ENCODE assay signal across 8 cellular contexts in genomic region chrX:48697182-48697727, GRCh38. TPM values are rescaled to one million over a fixed set of nuclear protein-coding genes. Genes with fewer than 3 reads are reported as not detected.
A peak's percentile ranks its signal among the peaks of the same experiment; 100 is the strongest.
DNase-seq lines count a peak whose midpoint lies in the region; ATAC-seq lines count a peak whose summit lies in the region.

No MANE protein-coding gene starts in this region.

- peaks cover 4% of the 10 kb centered on the region for H3K36me3 ChIP-seq in effector memory CD4-positive, alpha-beta T cell (ENCODE audit: control insufficient read depth, insufficient read depth, low read length)
- peaks cover 17 to 36% of the 10 kb centered on the region in 2 donors for H3K36me3 ChIP-seq in neuronal stem cell (replicated peaks in 1 of 2; ENCODE audit: control insufficient read depth in 2 of 2, insufficient read depth in 2 of 2, low read length in 2 of 2)

- no peak overlapping the region for H2BK5ac ChIP-seq in neuronal stem cell (ENCODE audit: low read length)

- H3K9ac ChIP-seq in neuronal stem cell (ENCODE audit: low read depth, low read length, poor library complexity) = no peak overlapping the region

- no peak overlapping the region for H2BK120ac ChIP-seq in neuronal stem cell (ENCODE audit: low read depth, low read length)

- H4K91ac ChIP-seq in neuronal stem cell (ENCODE audit: low read depth, low read length, poor library complexity) = no peak overlapping the region

- ATAC-seq in GM21381 (IDR thresholded peaks at IDR 0.05; ENCODE audit: unreplicated experiment) (no peak), GM18858 (IDR thresholded peaks at IDR 0.05; ENCODE audit: unreplicated experiment) (no peak)

- peak overlapping the region; percentile 84 for H3K27ac ChIP-seq in effector memory CD4-positive, alpha-beta T cell (ENCODE audit: insufficient read depth, low read length, poor library complexity, severe bottlenecking)
- peak overlapping the region; percentile 59 for H3K27ac ChIP-seq in neuronal stem cell (replicated peaks; ENCODE audit: low read length)

- H3K4me2 ChIP-seq in neuronal stem cell (ENCODE audit: insufficient read depth, low read length, poor library complexity, severe bottlenecking) = peak overlapping the region; percentile 52

- peak overlapping the region; percentile 57 for H3K4me3 ChIP-seq in effector memory CD4-positive, alpha-beta T cell (ENCODE audit: insufficient read depth, low read depth, low read length, poor library complexity, severe bottlenecking)
- H3K4me3 ChIP-seq in neuronal stem cell (ENCODE audit: low read length in 2 of 2) = peak overlapping the region; percentile 69 to 91

- peak overlapping the region; percentile 87 for H3K18ac ChIP-seq in neuronal stem cell (ENCODE audit: low read length)

- WGBS in neuronal stem cell (ENCODE audit: extremely low coverage in 2 of 2, insufficient read length in 2 of 2, insufficient replicate concordance in 1 of 2), 2 donors = no CpG with 5 or more reads among the region's 12 CpGs

- no peak overlapping the region for H3K14ac ChIP-seq in neuronal stem cell (ENCODE audit: low read length)

- DNase-seq in NCI-H2107 treated with DMSO at 0.1 percent for 48 hours (lab: John Stamatoyannopoulos, UW; ENCODE audit: unreplicated experiment) = peak; percentile 11
- no peak for DNase-seq in NCI-H2107 (lab: John Stamatoyannopoulos, UW)
- DNase-seq in NAMALWA (ENCODE audit: low spot score) = peak; percentile 23
- no peak for DNase-seq in effector memory CD4-positive, alpha-beta T cell
- no peak for DNase-seq in neuronal stem cell (ENCODE audit: low spot score)
- DNase-seq in ecto neural progenitor cell (ENCODE audit: low spot score) = no peak

- H2BK12ac ChIP-seq in neuronal stem cell (ENCODE audit: low read length) = no peak overlapping the region

- peak overlapping the region; percentile 73 for H2AFZ ChIP-seq in neuronal stem cell (ENCODE audit: low read length)

- H3K9me3 ChIP-seq in effector memory CD4-positive, alpha-beta T cell (ENCODE audit: control insufficient read depth, low read length) = no peaks in the 10 kb centered on the region
- no peaks in the 10 kb centered on the region for H3K9me3 ChIP-seq in neuronal stem cell (replicated peaks in 1 of 2; ENCODE audit: control insufficient read depth in 2 of 2, insufficient read depth in 1 of 2, low read depth in 1 of 2, low read length in 2 of 2)

- H2BK15ac ChIP-seq in neuronal stem cell (ENCODE audit: low read length) = no peak overlapping the region

- H3K23ac ChIP-seq in neuronal stem cell (ENCODE audit: low read depth, low read length, poor library complexity) = no peak overlapping the region

- H3K27me3 ChIP-seq in effector memory CD4-positive, alpha-beta T cell (replicated peaks; ENCODE audit: control insufficient read depth, insufficient read depth, low read length, poor library complexity, severe bottlenecking) = no peaks in the 10 kb centered on the region
- H3K27me3 ChIP-seq in neuronal stem cell (ENCODE audit: control insufficient read depth in 3 of 3, insufficient read depth in 3 of 3, low read depth in 1 of 3, low read length in 3 of 3) = no peaks in the 10 kb centered on the region

- peaks cover 4% of the 10 kb centered on the region for H3K4me1 ChIP-seq in effector memory CD4-positive, alpha-beta T cell (ENCODE audit: control insufficient read depth, insufficient read depth, low read length, poor library complexity, severe bottlenecking)
- H3K4me1 ChIP-seq in neuronal stem cell (ENCODE audit: control insufficient read depth in 2 of 2, insufficient read depth in 1 of 2, low read depth in 1 of 2, low read length in 2 of 2) = peaks cover 3 to 12% of the 10 kb centered on the region in 2 donors

- H2AK5ac ChIP-seq in neuronal stem cell (ENCODE audit: low read depth, low read length) = no peak overlapping the region

- no peaks in the 10 kb centered on the region for H3K79me1 ChIP-seq in neuronal stem cell (ENCODE audit: low read depth, low read length)

- H3K4ac ChIP-seq in neuronal stem cell (ENCODE audit: low read length) = no peak overlapping the region

- H4K8ac ChIP-seq in neuronal stem cell (ENCODE audit: low read depth, low read length) = no peak overlapping the region

RNA-seq across cellular contexts. Expression of gene SUV39H1, which starts 0.7 kb away (rescaled TPM):
- 11.2 TPM for polyA plus RNA-seq in neuronal stem cell (2013, experiment 1 of 2)
- polyA plus RNA-seq in neuronal stem cell (2013, experiment 2 of 2) = 10.1 TPM

RNA-seq across cellular contexts. Expression of gene WAS, which starts 13.7 kb away (rescaled TPM):
- 0.35 TPM for polyA plus RNA-seq in neuronal stem cell (2013, experiment 1 of 2)
- 0.32 TPM for polyA plus RNA-seq in neuronal stem cell (2013, experiment 2 of 2)

Comparison
In these comparisons a context has a peak if more than half of its experiments do, and no peak if none do; other contexts are left out.
1. DNase-seq: peak in NCI-H2107 treated with DMSO at 0.1 percent for 48 hours (single experiment) and NAMALWA (single experiment); none in NCI-H2107 (single experiment), effector memory CD4-positive, alpha-beta T cell (0 of 3), neuronal stem cell (single experiment) and ecto neural progenitor cell (single experiment).